ENCODE assay signal across 10 cellular contexts in genomic region chr20:19888269-19888669, GRCh38.
DNase-seq lines count a peak whose midpoint lies in the region; ATAC-seq, FAIRE-seq and TF ChIP-seq lines count a peak whose summit lies in the region.
"Had no signal": no experiment of that assay in that cellular context is flagged by ENCODE, and none has a peak within 500 bp of the region (broad histone marks: within the 10 kb centered on the region; RNA-seq: fewer than 3 reads in every experiment).

No MANE protein-coding gene starts in this region.

- no peak for ATAC-seq in HG02981 (IDR thresholded peaks at IDR 0.05; ENCODE audit: unreplicated experiment)
- ATAC-seq: naive thymus-derived CD8-positive, alpha-beta T cell had no signal

- no peaks in the 10 kb centered on the region for H3K27me3 Mint-ChIP-seq in astrocyte (ENCODE audit: low read depth, unreplicated experiment)

- TF ChIP-seq CTCF in astrocyte (IDR thresholded peaks at IDR 0.05; ENCODE audit: insufficient read depth, low read depth, low read length) = no peak

- peak overlapping the region; percentile 71 for H3K27ac Mint-ChIP-seq in astrocyte (ENCODE audit: unreplicated experiment)
- H3K27ac Mint-ChIP-seq: naive thymus-derived CD8-positive, alpha-beta T cell had no signal

- no peak overlapping the region for H3K4me3 ChIP-seq in Karpas-422 (ENCODE audit: low read length)
- no peak overlapping the region for H3K4me3 ChIP-seq in astrocyte (ENCODE audit: insufficient read depth, low read depth, low read length)
- peak overlapping the region in 1 of 7 experiments; percentile 20 for H3K4me3 ChIP-seq in skin epidermis

- H3K36me3 ChIP-seq in Karpas-422 (ENCODE audit: insufficient read depth, low read length) = no peaks in the 10 kb centered on the region
- no peaks in the 10 kb centered on the region for H3K36me3 ChIP-seq in astrocyte (ENCODE audit: insufficient read depth, low read length)

- H3K27ac ChIP-seq in Karpas-422 (ENCODE audit: low read length) = no peak overlapping the region
- H3K27ac ChIP-seq in astrocyte (ENCODE audit: low read depth, low read length) = no peak overlapping the region
- peak overlapping the region; percentile 88 for H3K27ac ChIP-seq in layer of hippocampus (ENCODE audit: low read depth, low read length)
- peak overlapping the region in 17 of 21 experiments; percentile 2 to 89 (median 66) for H3K27ac ChIP-seq in skin epidermis

- peaks cover 16% of the 10 kb centered on the region for H3K36me3 Mint-ChIP-seq in astrocyte (ENCODE audit: low read depth, unreplicated experiment)
- H3K36me3 Mint-ChIP-seq: naive thymus-derived CD8-positive, alpha-beta T cell had no signal

- H4K20me1 ChIP-seq in Karpas-422 (ENCODE audit: insufficient read depth, low read depth, low read length) = no peaks in the 10 kb centered on the region
- no peaks in the 10 kb centered on the region for H4K20me1 ChIP-seq in astrocyte (ENCODE audit: insufficient read depth, low read length)

- no peak overlapping the region for H3K9ac ChIP-seq in Karpas-422 (ENCODE audit: low read length)
- H3K9ac ChIP-seq in astrocyte (ENCODE audit: low read length) = peak overlapping the region; percentile 77

- no peaks in the 10 kb centered on the region for H3K9me2 ChIP-seq in Karpas-422 (replicated peaks; ENCODE audit: insufficient read depth, low read length)

- peaks cover 42% of the 10 kb centered on the region for H3K4me1 Mint-ChIP-seq in astrocyte (ENCODE audit: low read depth, unreplicated experiment)
- H3K4me1 Mint-ChIP-seq: naive thymus-derived CD8-positive, alpha-beta T cell had no signal

- no peaks in the 10 kb centered on the region for H3K27me3 ChIP-seq in Karpas-422 (ENCODE audit: low read length)
- H3K27me3 ChIP-seq in astrocyte (ENCODE audit: insufficient read depth, low read length) = no peaks in the 10 kb centered on the region
- no peaks in the 10 kb centered on the region for H3K27me3 ChIP-seq in layer of hippocampus (ENCODE audit: control insufficient read depth, insufficient read depth, low read length)

- H2AFZ ChIP-seq in Karpas-422 (ENCODE audit: low read length) = no peak overlapping the region
- no peak overlapping the region for H2AFZ ChIP-seq in astrocyte (ENCODE audit: low read depth, low read length)

- peaks cover 25% of the 10 kb centered on the region for H3K4me1 ChIP-seq in Karpas-422 (ENCODE audit: low read length)
- peaks cover 39% of the 10 kb centered on the region for H3K4me1 ChIP-seq in astrocyte (ENCODE audit: insufficient read depth, low read length)

- peaks cover 5% of the 10 kb centered on the region for H3K9me3 Mint-ChIP-seq in astrocyte (ENCODE audit: unreplicated experiment)

- peak; percentile 59 for DNase-seq in Karpas-422
- DNase-seq in astrocyte (ENCODE audit: low read depth) = no peak
- no peak for DNase-seq in SIG-M5 (lab: John Stamatoyannopoulos, UW)
- DNase-seq in NCI-H128 (lab: John Stamatoyannopoulos, UW; ENCODE audit: unreplicated experiment) = no peak
- DNase-seq in NCI-H2171 (lab: John Stamatoyannopoulos, UW) = no peak
- DNase-seq: naive thymus-derived CD8-positive, alpha-beta T cell; stimulated activated naive CD4-positive, alpha-beta T cell treated with Interleukin-2 at 50 U/mL for 16 hours had no signal

- H3K4me2 ChIP-seq in Karpas-422 (ENCODE audit: low read depth, low read length, poor library complexity, severe bottlenecking) (peak overlapping the region; percentile 32), astrocyte (ENCODE audit: low read length) (peak overlapping the region; percentile 79)

- no peak overlapping the region for H3K4me3 Mint-ChIP-seq in astrocyte (ENCODE audit: unreplicated experiment)
- H3K4me3 Mint-ChIP-seq: naive thymus-derived CD8-positive, alpha-beta T cell had no signal

- H3K79me2 ChIP-seq in Karpas-422 (ENCODE audit: low read length) = no peaks in the 10 kb centered on the region
- no peaks in the 10 kb centered on the region for H3K79me2 ChIP-seq in astrocyte (ENCODE audit: insufficient read depth, low read length)

- H3K9me3 ChIP-seq in Karpas-422 (ENCODE audit: low read length) (no peaks in the 10 kb centered on the region), astrocyte (ENCODE audit: insufficient read depth, low read depth, low read length) (no peaks in the 10 kb centered on the region)

- no peak for FAIRE-seq in astrocyte (lab: Jason Lieb, UNC)

Comparison
In these comparisons a context has a peak if more than half of its experiments do, and no peak if none do; other contexts are left out.
1. H3K27ac ChIP-seq: peak in layer of hippocampus (single experiment) and skin epidermis (17 of 21); none in Karpas-422 (single experiment) and astrocyte (single experiment).